In the genomic region with DNA sequence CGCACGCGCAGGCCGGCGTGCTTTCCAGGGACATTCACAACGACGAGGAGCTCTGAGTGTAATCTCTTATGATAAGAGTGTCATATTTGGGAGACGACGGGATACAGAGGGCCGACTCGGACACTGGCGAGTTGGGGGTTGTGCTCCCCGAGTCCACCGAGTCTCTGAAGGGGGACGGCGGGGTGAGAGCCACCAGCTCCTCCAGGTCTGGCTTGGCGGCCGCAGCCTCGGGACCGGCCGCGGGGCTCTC, we compare ENCODE assay signal across 9 cellular contexts.
DNase-seq lines count a peak whose midpoint lies in the region; ATAC-seq and TF ChIP-seq lines count a peak whose summit lies in the region.
"Had no signal": no experiment of that assay in that cellular context is flagged by ENCODE, and none has a peak within 500 bp of the region (broad histone marks: within the 10 kb centered on the region; RNA-seq: fewer than 3 reads in every experiment).

No MANE protein-coding gene starts in this region.

- H4K5ac ChIP-seq in IMR-90 (ENCODE audit: low read depth, low read length), result no peak overlapping the region

- H3K79me1 ChIP-seq in IMR-90 (ENCODE audit: low read depth in 1 of 2, low read length in 2 of 2), result no peaks in the 10 kb centered on the region

- H3K4ac ChIP-seq in IMR-90 (ENCODE audit: low read depth, low read length), result no peak overlapping the region

- peaks cover 7% of the 10 kb centered on the region for H3K4me1 Mint-ChIP-seq in endodermal cell

- H3K4me1 ChIP-seq in IMR-90 (ENCODE audit: control insufficient read depth, insufficient read depth, low read length) (peaks cover 1% of the 10 kb centered on the region; the same call in 1 of the 2 replicates), endodermal cell (ENCODE audit: control insufficient read depth, insufficient read depth, low read length) (no peaks in the 10 kb centered on the region), parathyroid adenoma (no peaks in the 10 kb centered on the region), foreskin keratinocyte (peaks cover 4% of the 10 kb centered on the region), prostate gland (replicated peaks) (peaks cover 6% of the 10 kb centered on the region)

- POLR2A ChIA-PET in IMR-90 (lab: Charles Lee; ENCODE audit: unreplicated experiment), result no interaction called here

- peak overlapping the region; percentile 62 for H3K4me3 Mint-ChIP-seq in endodermal cell

- no peak overlapping the region for H2AK5ac ChIP-seq in IMR-90 (ENCODE audit: low read depth, low read length)

- no peak overlapping the region for H4K91ac ChIP-seq in IMR-90 (ENCODE audit: insufficient read depth, low read depth, low read length)

- no peak overlapping the region for H3K18ac ChIP-seq in IMR-90 (ENCODE audit: low read depth, low read length)

- no peak overlapping the region for H3K56ac ChIP-seq in IMR-90 (ENCODE audit: extremely low read depth, insufficient read depth, low read length)

- H3K9ac ChIP-seq in IMR-90 (ENCODE audit: low read depth, low read length) (no peak overlapping the region), endodermal cell (ENCODE audit: extremely low read depth, low read length, poor library complexity, severe bottlenecking) (no peak overlapping the region), parathyroid adenoma (no peak overlapping the region)

- H3K9me3 Mint-ChIP-seq in endodermal cell, result no peaks in the 10 kb centered on the region

- H3K9me1 ChIP-seq in IMR-90 (ENCODE audit: insufficient read depth, low read length), result no peaks in the 10 kb centered on the region

- no peak overlapping the region for H4K8ac ChIP-seq in IMR-90 (ENCODE audit: low read depth in 2 of 2, low read length in 2 of 2)

- H3K27ac Mint-ChIP-seq in endodermal cell, result no peak overlapping the region

- ATAC-seq in IMR-90 (ENCODE audit: low read depth) (no peak), foreskin keratinocyte (no peak), GM21717 (IDR thresholded peaks at IDR 0.05; ENCODE audit: unreplicated experiment) (no peak), HG03135 (IDR thresholded peaks at IDR 0.05; ENCODE audit: unreplicated experiment) (no peak)

- no peak overlapping the region for H2BK5ac ChIP-seq in IMR-90 (ENCODE audit: low read depth, low read length, poor library complexity, severe bottlenecking)

- H3K4me3 ChIP-seq in IMR-90 (ENCODE audit: insufficient read depth, low read depth, low read length) (no peak overlapping the region), endodermal cell (ENCODE audit: low read length) (peak overlapping the region; percentile 66), parathyroid adenoma (ENCODE audit: low read depth, low read length) (no peak overlapping the region), prostate gland (peak overlapping the region in 1 of 2 donors; percentile 9)

- H3K27me3 ChIP-seq in IMR-90 (ENCODE audit: control insufficient read depth, insufficient read depth, low read length) (peaks cover 3% of the 10 kb centered on the region; the same call in 1 of the 2 replicates), endodermal cell (ENCODE audit: control insufficient read depth, insufficient read depth, low read length, poor library complexity, severe bottlenecking) (peaks cover 48% of the 10 kb centered on the region), parathyroid adenoma (ENCODE audit: control insufficient read depth, insufficient read depth, low read length) (no peaks in the 10 kb centered on the region), foreskin keratinocyte (no peaks in the 10 kb centered on the region), prostate gland (replicated peaks; ENCODE audit: insufficient read depth) (peaks cover 12% of the 10 kb centered on the region)

- DNase-seq in ELF-1 (ENCODE audit: low read depth, low spot score) (peak; percentile 34), IMR-90 (no peak), endodermal cell (peak; percentile 61), foreskin keratinocyte (no peak), prostate gland (ENCODE audit: low spot score) (no peak)
- DNase-seq: caudate nucleus had no signal

- in situ Hi-C loops in IMR-90 (cut with MboI; ENCODE audit: low sequenced_read_pairs), result no loop called here

- peaks cover 56% of the 10 kb centered on the region for H3K27me3 Mint-ChIP-seq in endodermal cell (ENCODE audit: insufficient read depth)

- no TSS peak for BruUV-seq in IMR-90 (replicated peaks; lab: Mats Ljungman, UMichigan)

- WGBS in IMR-90 (ENCODE audit: extremely low coverage in 2 of 2, insufficient read length in 1 of 2), 2 experiments, result 41% methylated on average over 12 of the region's 22 CpGs; no CpG with 5 or more reads in 1 of the 2 experiments
- 25 to 35% methylated on average over 8 to 22 of the region's 22 CpGs for WGBS in endodermal cell (ENCODE audit: insufficient coverage in 1 of 2, insufficient read length in 1 of 2), 2 experiments
- 10% methylated on average over 19 of the region's 22 CpGs for WGBS in prostate gland

- dilution Hi-C loops in IMR-90 (cut with HindIII; ENCODE audit: low sequenced_read_pairs, unreplicated experiment), result no loop called here

- TF ChIP-seq CTCF in IMR-90 (conservative IDR thresholded peaks at IDR 0.05; ENCODE audit: low read depth, low read length) (no peak), endodermal cell (conservative IDR thresholded peaks at IDR 0.05) (no peak), parathyroid adenoma (IDR thresholded peaks at IDR 0.05) (no peak), foreskin keratinocyte (conservative IDR thresholded peaks at IDR 0.05) (no peak), prostate gland (IDR thresholded peaks at IDR 0.05) (no peak)

- no peak overlapping the region for H2BK120ac ChIP-seq in IMR-90 (ENCODE audit: low read depth, low read length)

- H3K9me3 ChIP-seq in IMR-90 (ENCODE audit: control insufficient read depth, insufficient read depth, low read length) (peaks cover 9% of the 10 kb centered on the region; the same call in 1 of the 2 replicates), endodermal cell (ENCODE audit: control insufficient read depth, low read length) (no peaks in the 10 kb centered on the region), parathyroid adenoma (ENCODE audit: control insufficient read depth, low read length) (no peaks in the 10 kb centered on the region), prostate gland (no peaks in the 10 kb centered on the region)

- H3K79me2 ChIP-seq in parathyroid adenoma, result no peaks in the 10 kb centered on the region

- H3K23ac ChIP-seq in IMR-90 (ENCODE audit: low read depth, low read length), result no peak overlapping the region

- no peaks in the 10 kb centered on the region for H3K36me3 ChIP-seq in IMR-90 (ENCODE audit: control insufficient read depth, insufficient read depth, low read length)
- no peaks in the 10 kb centered on the region for H3K36me3 ChIP-seq in endodermal cell (ENCODE audit: control insufficient read depth, insufficient read depth, low read length)
- no peaks in the 10 kb centered on the region for H3K36me3 ChIP-seq in parathyroid adenoma (ENCODE audit: control insufficient read depth, insufficient read depth, low read length)
- H3K36me3 ChIP-seq in prostate gland, result no peaks in the 10 kb centered on the region

- intact Hi-C loops in IMR-90 (cut with micrococcal nuclease) (no loop called here), prostate gland (cut with DNase I) (no loop called here)

- no peaks in the 10 kb centered on the region for H4K20me1 ChIP-seq in IMR-90 (ENCODE audit: insufficient read depth, low read length)

- H2AFZ ChIP-seq in IMR-90 (replicated peaks; ENCODE audit: low read length, poor library complexity) (peak overlapping the region; percentile 74), parathyroid adenoma (no peak overlapping the region)

- H3K36me3 Mint-ChIP-seq in endodermal cell (ENCODE audit: low read depth), result no peaks in the 10 kb centered on the region

- no peak overlapping the region for H2BK20ac ChIP-seq in IMR-90 (ENCODE audit: low read depth, low read length)

- H3K27ac ChIP-seq in IMR-90 (ENCODE audit: insufficient read depth, low read length) (no peak overlapping the region), endodermal cell (ENCODE audit: low read depth, low read length) (no peak overlapping the region), parathyroid adenoma (no peak overlapping the region), foreskin keratinocyte (no peak overlapping the region), prostate gland (no peak overlapping the region)

- no peak for TF ChIP-seq POLR2A in IMR-90 (IDR thresholded peaks at IDR 0.05; ENCODE audit: low read depth, low read length)
- no peak for TF ChIP-seq POLR2A in prostate gland (IDR thresholded peaks at IDR 0.05)

- no peak overlapping the region for H3K14ac ChIP-seq in IMR-90 (replicated peaks; ENCODE audit: low read depth, low read length)

- no peak overlapping the region for H2AK9ac ChIP-seq in IMR-90 (replicated peaks; ENCODE audit: low read depth, low read length, poor library complexity)

- H3K4me2 ChIP-seq in IMR-90 (ENCODE audit: low read depth, low read length) (no peak overlapping the region), parathyroid adenoma (ENCODE audit: low read length) (peak overlapping the region; percentile 53)

- CTCF ChIA-PET in IMR-90 (lab: Yijun Ruan, JAX), result no interaction called here

- no peak overlapping the region for H2BK15ac ChIP-seq in IMR-90 (ENCODE audit: low read depth, low read length)

- no peak for TF ChIP-seq RAD21 in IMR-90 (IDR thresholded peaks at IDR 0.05; ENCODE audit: low read length)

TF ChIP-seq in IMR-90, 13 proteins besides CTCF, POLR2A, EP300 and RAD21:
- TF ChIP-seq CHD1 (IDR thresholded peaks at IDR 0.05; ENCODE audit: low read depth, low read length) (no peak), FOS (IDR thresholded peaks at IDR 0.05; ENCODE audit: low read depth, low read length) (no peak), RFX5 (IDR thresholded peaks at IDR 0.05; ENCODE audit: low read depth, low read length) (no peak)
TF ChIP-seq in IMR-90: peak in this region for 0.

Comparison
In these comparisons a context has a peak if more than half of its experiments do, and no peak if none do; other contexts are left out.
1. DNase-seq: peak in ELF-1 (single experiment) and endodermal cell (single experiment); none in IMR-90 (single experiment), foreskin keratinocyte (0 of 2) and prostate gland (single experiment).